Comparison of ENCODE assay signal across 1 cellular context in genomic region chr22:28019360-28019759, GRCh38.
TF ChIP-seq lines count a peak whose summit lies in the region.

No MANE protein-coding gene starts in this region.

TF ChIP-seq in IMR-90, 13 proteins besides CTCF, POLR2A, EP300 and RAD21:
- TF ChIP-seq USF2 (IDR thresholded peaks at IDR 0.05; ENCODE audit: low read depth, low read length) = no peak
